In the genomic region with DNA sequence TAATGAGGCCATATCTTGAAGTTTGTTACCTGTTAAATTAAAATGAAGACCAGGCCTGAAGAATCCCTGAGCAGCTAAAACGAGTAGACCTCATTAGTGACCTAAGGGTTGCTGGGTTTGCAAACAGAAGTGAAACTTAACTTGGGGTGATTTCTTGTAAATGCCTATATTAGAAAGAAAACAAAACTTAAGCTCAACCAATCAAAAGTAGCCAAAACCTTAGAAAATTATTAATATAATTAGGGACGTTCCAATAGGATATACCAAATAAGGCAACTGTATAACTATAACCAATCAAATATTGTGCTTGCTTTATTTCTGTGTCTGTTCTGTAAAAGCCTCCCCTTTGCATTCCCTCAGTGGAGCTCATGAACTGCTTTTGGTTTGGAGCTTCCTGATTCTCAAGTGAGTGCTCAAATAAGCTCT, we compare ENCODE assay signal across 11 cellular contexts.
DNase-seq lines count a peak whose midpoint lies in the region; ATAC-seq and TF ChIP-seq lines count a peak whose summit lies in the region.
"Had no signal": no experiment of that assay in that cellular context is flagged by ENCODE, and none has a peak within 500 bp of the region (broad histone marks: within the 10 kb centered on the region; RNA-seq: fewer than 3 reads in every experiment).

No MANE protein-coding gene starts in this region.

- H3K36me3 ChIP-seq in PC-3 (ENCODE audit: low read depth, low read length): no peaks in the 10 kb centered on the region

- intact Hi-C loops in PC-3 (cut with micrococcal nuclease): loop anchor here (10.0 kb wide), 1 partner anchor 196 kb away; no protein-coding TSS in a partner anchor

- peak overlapping the region; percentile 70 for H3K27ac Mint-ChIP-seq in activated CD4-positive, alpha-beta memory T cell treated with anti-CD3 and anti-CD28 coated beads, Interleukin-2, amount 10 ng/mL, durations not matched to agents 7 days and 5 days

- ATAC-seq in GM19328 (IDR thresholded peaks at IDR 0.05; ENCODE audit: unreplicated experiment) (peak; percentile 85), HG02981 (IDR thresholded peaks at IDR 0.05; ENCODE audit: unreplicated experiment) (peak; percentile 91), PC-3 (no peak)
- ATAC-seq: Panc1 had no signal

- no peaks in the 10 kb centered on the region for H3K27me3 ChIP-seq in PC-3 (ENCODE audit: low read length)

- H3K9me2 ChIP-seq in PC-3 (replicated peaks; ENCODE audit: low read length): peaks cover 4% of the 10 kb centered on the region; the same call in 1 of the 2 replicates

- no peaks in the 10 kb centered on the region for H3K9me3 ChIP-seq in PC-3 (ENCODE audit: low read length)

- H3K36me3 Mint-ChIP-seq in activated CD4-positive, alpha-beta memory T cell treated with anti-CD3 and anti-CD28 coated beads, Interleukin-2, amount 10 ng/mL, durations not matched to agents 7 days and 5 days (ENCODE audit: low read depth): no peaks in the 10 kb centered on the region

- H3K4me3 ChIP-seq in PC-3 (ENCODE audit: low read length): no peak overlapping the region

- BruUV-seq in PC-3 (replicated peaks; lab: Mats Ljungman, UMichigan): no TSS peak

- H3K27ac ChIP-seq in PC-3 (ENCODE audit: low read length): no peak overlapping the region

- H3K4me1 ChIP-seq in PC-3 (ENCODE audit: insufficient read depth, low read length): peaks cover 12% of the 10 kb centered on the region; the same call in 1 of the 2 replicates

- POLR2A ChIA-PET in activated CD4-positive, alpha-beta memory T cell treated with anti-CD3 and anti-CD28 coated beads, Interleukin-2, amount 10 ng/mL, durations not matched to agents 7 days and 5 days (lab: Charles Lee): interaction anchor here (1.2 to 2.1 kb wide), 3 partner anchors 11 to 138 kb away, joined by 3 to 13 read pairs (median 3); partner anchors contain the start of gene VRK2
- POLR2A ChIA-PET in PC-3 (lab: Charles Lee; ENCODE audit: unreplicated experiment): no interaction called here

- no peaks in the 10 kb centered on the region for H3K9me3 Mint-ChIP-seq in activated CD4-positive, alpha-beta memory T cell treated with anti-CD3 and anti-CD28 coated beads, Interleukin-2, amount 10 ng/mL, durations not matched to agents 7 days and 5 days

- no peak overlapping the region for H3K9ac ChIP-seq in PC-3 (ENCODE audit: low read length)

- H3K4me2 ChIP-seq in PC-3 (ENCODE audit: low read length): no peak overlapping the region

- no peak for TF ChIP-seq CTCF in GM10266 (IDR thresholded peaks at IDR 0.05; ENCODE audit: control insufficient read depth, insufficient read depth, low read depth, missing control alignments)
- TF ChIP-seq CTCF in PC-3 (conservative IDR thresholded peaks at IDR 0.05; ENCODE audit: low read depth, low read length): no peak

- H4K20me1 ChIP-seq in PC-3 (ENCODE audit: low read length): no peaks in the 10 kb centered on the region

- no peaks in the 10 kb centered on the region for H3K27me3 Mint-ChIP-seq in activated CD4-positive, alpha-beta memory T cell treated with anti-CD3 and anti-CD28 coated beads, Interleukin-2, amount 10 ng/mL, durations not matched to agents 7 days and 5 days

- CTCF ChIA-PET in activated CD4-positive, alpha-beta memory T cell treated with anti-CD3 and anti-CD28 coated beads, Interleukin-2, amount 10 ng/mL, durations not matched to agents 7 days and 5 days (lab: Charles Lee): interaction anchor here (0.7 to 1.1 kb wide), 4 partner anchors 10 to 539 kb away, joined by 3 to 6 read pairs (median 3); partner anchors contain the start of gene VRK2
- CTCF ChIA-PET in PC-3 (lab: Charles Lee): no interaction called here

- no peaks in the 10 kb centered on the region for H3K79me2 ChIP-seq in PC-3 (ENCODE audit: low read length)

- H2AFZ ChIP-seq in PC-3 (ENCODE audit: low read length): no peak overlapping the region

- no peak overlapping the region for H3K4me3 Mint-ChIP-seq in activated CD4-positive, alpha-beta memory T cell treated with anti-CD3 and anti-CD28 coated beads, Interleukin-2, amount 10 ng/mL, durations not matched to agents 7 days and 5 days

- peaks cover 21% of the 10 kb centered on the region for H3K4me1 Mint-ChIP-seq in activated CD4-positive, alpha-beta memory T cell treated with anti-CD3 and anti-CD28 coated beads, Interleukin-2, amount 10 ng/mL, durations not matched to agents 7 days and 5 days

- no peaks in the 10 kb centered on the region for H3F3A ChIP-seq in PC-3 (ENCODE audit: low read length, unreplicated experiment)

- DNase-seq in GM10266 (ENCODE audit: extremely low spot score) (peak; percentile 9), NCI-H510A (lab: John Stamatoyannopoulos, UW) (no peak), DMS 273 treated with DMSO at 0.1 percent for 48 hours (lab: John Stamatoyannopoulos, UW) (no peak), SKM-1 treated with dmso at 0.1 percent for 144 hours (lab: John Stamatoyannopoulos, UW; ENCODE audit: unreplicated experiment) (no peak), PC-3 (no peak)
- no peak for DNase-seq in activated CD4-positive, alpha-beta memory T cell treated with anti-CD3 and anti-CD28 coated beads, Interleukin-2, amount 10 ng/mL, durations not matched to agents 7 days and 5 days
- DNase-seq: DMS79 treated with DMSO at 0.1 percent for 48 hours, IMR-90 had no signal
